ENCODE assay signal across 11 cellular contexts in the genomic region with DNA sequence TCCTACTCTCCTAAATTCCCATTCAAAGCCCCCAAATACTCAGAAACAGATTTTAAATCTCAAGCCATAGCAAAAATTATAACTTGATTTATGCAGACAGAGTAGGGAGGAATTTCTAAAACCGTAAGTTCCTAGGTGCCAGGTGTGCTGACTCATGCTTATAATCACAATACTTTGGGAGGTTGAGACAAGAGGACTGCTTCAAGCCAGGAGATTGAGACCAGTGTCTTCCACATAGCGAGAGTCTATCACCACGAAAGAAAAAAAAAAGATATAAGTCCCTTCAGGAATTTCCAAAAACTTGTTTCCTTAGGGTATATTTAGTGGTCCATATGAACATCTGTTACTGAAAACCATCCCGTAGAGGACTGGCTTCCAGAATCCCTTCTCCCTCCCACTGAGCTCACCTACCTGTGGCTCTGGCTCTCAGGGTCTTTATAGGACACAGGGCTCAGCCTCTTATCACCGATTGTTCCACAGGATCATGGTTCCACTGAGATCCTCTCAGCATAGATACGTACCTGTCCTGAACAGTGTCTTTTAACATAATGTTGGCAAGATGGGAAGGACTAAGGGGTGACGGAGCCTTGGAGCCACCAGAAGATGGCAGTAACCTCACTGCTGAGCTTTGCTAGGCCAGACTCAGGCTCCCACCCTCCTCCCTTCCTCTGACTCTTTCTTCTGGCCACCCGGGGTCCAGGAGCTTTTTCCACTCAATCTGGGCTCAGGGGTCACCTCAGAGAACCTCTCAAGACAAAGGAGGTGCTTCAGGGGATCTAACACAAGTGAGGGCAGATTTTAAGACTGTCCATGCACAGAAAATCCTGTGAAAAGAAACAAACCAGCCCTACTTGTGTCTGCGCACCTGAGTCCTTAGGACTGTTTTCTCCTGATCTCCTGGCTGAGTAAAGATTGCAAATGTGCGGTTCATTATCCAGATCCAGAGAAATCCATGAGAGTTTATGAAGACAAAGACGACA.
DNase-seq lines count a peak whose midpoint lies in the region; ATAC-seq, FAIRE-seq and TF ChIP-seq lines count a peak whose summit lies in the region.
"Had no signal": no experiment of that assay in that cellular context is flagged by ENCODE, and none has a peak within 500 bp of the region (broad histone marks: within the 10 kb centered on the region; RNA-seq: fewer than 3 reads in every experiment).

No MANE protein-coding gene starts in this region.

- H2AK5ac ChIP-seq in neuronal stem cell (ENCODE audit: low read depth, low read length) = no peak overlapping the region

- FAIRE-seq in K562 (lab: Jason Lieb, UNC) = peak; percentile 87
- no peak for FAIRE-seq in GM12891 (lab: Jason Lieb, UNC)
- FAIRE-seq: endothelial cell of umbilical vein had no signal

- H2BK5ac ChIP-seq in neuronal stem cell (ENCODE audit: low read length) = no peak overlapping the region

- peak; percentile 95 for ATAC-seq in K562

- H3K4ac ChIP-seq in neuronal stem cell (ENCODE audit: low read length) = no peak overlapping the region

- TF ChIP-seq RAD21 in K562 (CRISPR knock-in tag; conservative IDR thresholded peaks at IDR 0.05 in 1 of 2, IDR thresholded peaks at IDR 0.05 in 1 of 2) = no peak

- no peak for TF ChIP-seq EP300 in K562 (IDR thresholded peaks at IDR 0.05; ENCODE audit: low read length)

- no TSS peak for BruUV-seq in K562 (replicated peaks; lab: Mats Ljungman, UMichigan)

- no peaks in the 10 kb centered on the region for H4K20me1 ChIP-seq in K562 (replicated peaks; ENCODE audit: control insufficient read depth, insufficient read depth, low read length)

- H3K4me1 ChIP-seq in K562 (replicated peaks in 1 of 2; ENCODE audit: control insufficient read depth in 2 of 2, insufficient read depth in 2 of 2, low read length in 2 of 2) (peaks cover 0 to 2% of the 10 kb centered on the region in 2 experiments; a peak in 2 of 5 replicates), neuronal stem cell (ENCODE audit: control insufficient read depth in 2 of 2, insufficient read depth in 1 of 2, low read depth in 1 of 2, low read length in 2 of 2) (no peaks in the 10 kb centered on the region), prostate gland (replicated peaks) (no peaks in the 10 kb centered on the region)

- H3K9ac ChIP-seq in K562 (ENCODE audit: insufficient read depth in 1 of 2, low read depth in 2 of 2, low read length in 2 of 2) (no peak overlapping the region), neuronal stem cell (ENCODE audit: low read depth, low read length, poor library complexity) (no peak overlapping the region)

- no peak overlapping the region for H3K14ac ChIP-seq in neuronal stem cell (ENCODE audit: low read length)

- no peak overlapping the region for H2BK15ac ChIP-seq in neuronal stem cell (ENCODE audit: low read length)

- H3K36me3 ChIP-seq in K562 (ENCODE audit: control insufficient read depth, insufficient read depth, low read length) (no peaks in the 10 kb centered on the region), neuronal stem cell (replicated peaks in 1 of 2; ENCODE audit: control insufficient read depth in 2 of 2, insufficient read depth in 2 of 2, low read length in 2 of 2) (no peaks in the 10 kb centered on the region), prostate gland (no peaks in the 10 kb centered on the region)

- no peaks in the 10 kb centered on the region for H3K79me1 ChIP-seq in neuronal stem cell (ENCODE audit: low read depth, low read length)

- H3K9me1 ChIP-seq in K562 (ENCODE audit: control insufficient read depth, insufficient read depth, low read length) = peaks cover 2% of the 10 kb centered on the region

- H3K23ac ChIP-seq in neuronal stem cell (ENCODE audit: low read depth, low read length, poor library complexity) = no peak overlapping the region

- H3K27ac ChIP-seq in K562 (ENCODE audit: extremely low read depth, low read depth, low read length) = no peak overlapping the region
- H3K27ac ChIP-seq in neuronal stem cell (replicated peaks; ENCODE audit: low read length) = no peak overlapping the region
- no peak overlapping the region for H3K27ac ChIP-seq in prostate gland

- H2AFZ ChIP-seq in K562 (ENCODE audit: low read depth, low read length) (peak overlapping the region; percentile 58), neuronal stem cell (ENCODE audit: low read length) (peak overlapping the region; percentile 26)

- TF ChIP-seq CTCF in LNCAP (IDR thresholded peaks at IDR 0.05) (peak; percentile 24; the same call in 1 of the 2 replicates), K562 (IDR thresholded peaks at IDR 0.05 in 2 of 3, conservative IDR thresholded peaks at IDR 0.05 in 1 of 3; ENCODE audit: insufficient read depth in 2 of 3, low read depth in 1 of 3, low read length in 3 of 3) (no peak), prostate gland (IDR thresholded peaks at IDR 0.05) (no peak)

- H3K9me3 ChIP-seq in K562 (replicated peaks; ENCODE audit: control insufficient read depth, insufficient read depth, low read depth, low read length) = no peaks in the 10 kb centered on the region
- peaks cover 0 to 4% of the 10 kb centered on the region in 2 donors for H3K9me3 ChIP-seq in neuronal stem cell (replicated peaks in 1 of 2; ENCODE audit: control insufficient read depth in 2 of 2, insufficient read depth in 1 of 2, low read depth in 1 of 2, low read length in 2 of 2)
- no peaks in the 10 kb centered on the region for H3K9me3 ChIP-seq in prostate gland

- H4K8ac ChIP-seq in neuronal stem cell (ENCODE audit: low read depth, low read length) = no peak overlapping the region

- peak overlapping the region; percentile 10; the same call in 1 of the 2 replicates for H3K4me2 ChIP-seq in K562 (ENCODE audit: insufficient read depth, low read length)
- H3K4me2 ChIP-seq in neuronal stem cell (ENCODE audit: insufficient read depth, low read length, poor library complexity, severe bottlenecking) = no peak overlapping the region

- DNase-seq in NCI-H82 (lab: John Stamatoyannopoulos, UW) (peak; percentile 24), NCI-H82 treated with DMSO at 0.1 percent for 48 hours (lab: John Stamatoyannopoulos, UW; ENCODE audit: unreplicated experiment) (no peak), K562 (ENCODE audit: extremely low read depth in 1 of 4, low spot score in 3 of 4) (peak in 2 of 4 experiments; percentile 89 to 92), neuronal stem cell (ENCODE audit: low spot score) (no peak), GM12891 (ENCODE audit: insufficient read length, low spot score) (no peak), NCI-H226 (no peak), prostate gland (ENCODE audit: low spot score) (no peak)
- DNase-seq: activated effector memory CD4-positive, alpha-beta T cell treated with anti-CD3 and anti-CD28 coated beads, Interleukin-2, amount 50 U/mL, for 16 hours; NCI-H1105 had no signal

- H3K4me3 ChIP-seq in K562 (no peak overlapping the region), neuronal stem cell (ENCODE audit: low read length in 2 of 2) (no peak overlapping the region), prostate gland (no peak overlapping the region)

- H2BK120ac ChIP-seq in neuronal stem cell (ENCODE audit: low read depth, low read length) = no peak overlapping the region

- no peak for TF ChIP-seq POLR2A in K562 (conservative IDR thresholded peaks at IDR 0.05)
- no peak for TF ChIP-seq POLR2A in GM12891 (IDR thresholded peaks at IDR 0.05; ENCODE audit: low read depth, low read length)
- no peak for TF ChIP-seq POLR2A in prostate gland (IDR thresholded peaks at IDR 0.05)

- POLR2A ChIA-PET in K562 (lab: Yijun Ruan, JAX) = interaction anchor here (0.6 to 6.4 kb wide), 16 partner anchors 8 to 1019 kb away, joined by 3 to 98 read pairs (median 3); no protein-coding TSS in a partner anchor

- in situ Hi-C loops in K562 (cut with MboI) = no loop called here

- no peak overlapping the region for H2BK12ac ChIP-seq in neuronal stem cell (ENCODE audit: low read length)

- H3K18ac ChIP-seq in neuronal stem cell (ENCODE audit: low read length) = no peak overlapping the region

- intact Hi-C loops in K562 (cut with micrococcal nuclease) (loop anchor here (2.0 to 5.0 kb wide), 7 partner anchors 38 to 388 kb away; no protein-coding TSS in a partner anchor), prostate gland (cut with DNase I) (no loop called here)

- CTCF ChIA-PET in K562 (lab: Yijun Ruan, JAX; ENCODE audit: low intra/inter-chr PET ratio) = interaction anchor here (0.6 to 2.4 kb wide), 8 partner anchors 40 to 586 kb away, joined by 3 to 19 read pairs (median 4); no protein-coding TSS in a partner anchor

- H3K79me2 ChIP-seq in K562 (ENCODE audit: control insufficient read depth, insufficient read depth, low read length) = no peaks in the 10 kb centered on the region

- H3K27me3 ChIP-seq in K562 (ENCODE audit: control insufficient read depth in 2 of 2, insufficient read depth in 2 of 2, low read length in 2 of 2) (peaks cover 42 to 59% of the 10 kb centered on the region in 2 experiments), neuronal stem cell (ENCODE audit: control insufficient read depth in 3 of 3, insufficient read depth in 3 of 3, low read depth in 1 of 3, low read length in 3 of 3) (peaks cover 0 to 21% (median 7%) of the 10 kb centered on the region in 3 experiments), prostate gland (replicated peaks; ENCODE audit: insufficient read depth) (no peaks in the 10 kb centered on the region)

- 9% methylated on average over 11 of the region's 11 CpGs for WGBS in K562 (ENCODE audit: insufficient coverage, low coverage, missing lambda C conversion rate)
- WGBS in neuronal stem cell (ENCODE audit: extremely low coverage in 2 of 2, insufficient read length in 2 of 2, insufficient replicate concordance in 1 of 2), 2 donors = no CpG with 5 or more reads among the region's 11 CpGs
- WGBS in prostate gland = 66% methylated on average over 11 of the region's 11 CpGs

- no peak overlapping the region for H4K91ac ChIP-seq in neuronal stem cell (ENCODE audit: low read depth, low read length, poor library complexity)

TF ChIP-seq in K562, 482 proteins besides CTCF, POLR2A, EP300 and RAD21 (continues in another document):
- TF ChIP-seq HOXB6 (CRISPR knock-in tag; IDR thresholded peaks at IDR 0.05; ENCODE audit: borderline replicate concordance) (no peak), ZNF778 (CRISPR knock-in tag; IDR thresholded peaks at IDR 0.05) (0 out of 2 replicates have a peak, but pooled peaks have one; percentile 12), PTBP1 (IDR thresholded peaks at IDR 0.05; ENCODE audit: low read depth, low read length) (no peak), MTF1 (CRISPR knock-in tag; IDR thresholded peaks at IDR 0.05; ENCODE audit: borderline replicate concordance) (0 out of 2 replicates have a peak, but pooled peaks have one; percentile 20)

TF ChIP-seq in GM12891, 5 proteins besides CTCF, POLR2A, EP300 and RAD21:
- TF ChIP-seq SPI1 (IDR thresholded peaks at IDR 0.05; ENCODE audit: low read depth, low read length) (no peak), POLR2AphosphoS5 (IDR thresholded peaks at IDR 0.05; ENCODE audit: low read depth, low read length) (no peak), PAX5 (IDR thresholded peaks at IDR 0.05; ENCODE audit: insufficient read depth, low read length, severe bottlenecking) (no peak), TAF1 (IDR thresholded peaks at IDR 0.05; ENCODE audit: low read depth, low read length) (no peak), POU2F2 (IDR thresholded peaks at IDR 0.05; ENCODE audit: low read depth, low read length) (no peak)
